In the genomic region with DNA sequence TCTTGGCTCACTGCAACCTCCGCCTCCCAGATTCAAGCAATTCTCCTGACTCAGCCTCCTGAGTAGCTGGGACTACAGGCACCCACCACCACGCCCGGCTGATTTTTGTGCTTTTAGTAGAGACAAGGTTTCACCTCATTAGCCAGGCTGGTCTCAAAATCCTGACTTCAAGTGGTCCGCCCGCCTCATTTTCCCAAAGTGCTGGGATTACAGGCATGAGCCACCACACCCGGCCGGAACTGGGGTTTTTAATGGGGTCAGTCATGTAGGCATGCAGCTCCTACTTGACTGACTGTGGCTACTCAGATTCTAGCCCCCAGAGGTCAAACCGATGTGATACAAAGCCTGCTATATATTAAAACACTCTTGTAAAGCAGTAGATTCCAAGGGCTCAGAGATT, we compare ENCODE assay signal across 27 cellular contexts.
DNase-seq lines count a peak whose midpoint lies in the region; ATAC-seq lines count a peak whose summit lies in the region.
"Had no signal": no experiment of that assay in that cellular context is flagged by ENCODE, and none has a peak within 500 bp of the region (broad histone marks: within the 10 kb centered on the region; RNA-seq: fewer than 3 reads in every experiment).

No MANE protein-coding gene starts in this region.

- no peak for ATAC-seq in Right ventricle myocardium inferior
- no peak for ATAC-seq in right cardiac atrium
- ATAC-seq: A549; CD8-positive, alpha-beta T cell had no signal

- H3K4me3 ChIP-seq in right cardiac atrium (ENCODE audit: low read length): no peak overlapping the region
- H3K4me3 ChIP-seq: A549; BLaER1; BLaER1 treated with 17β-estradiol and CSF1 and Interleukin-3, amounts not matched to agents 10 nM and 100 nM had no signal

- H3K27ac ChIP-seq in right cardiac atrium (ENCODE audit: low read length): no peak overlapping the region
- H3K27ac ChIP-seq: 22Rv1; A549; BLaER1; BLaER1 treated with 17β-estradiol and CSF1 and Interleukin-3, amounts not matched to agents 10 nM and 100 nM; C4-2B had no signal

- intact Hi-C loops in Right ventricle myocardium inferior (cut with DNase I): no loop called here
- intact Hi-C loops in right cardiac atrium (cut with DNase I): no loop called here

- no peaks in the 10 kb centered on the region for H3K9me3 ChIP-seq in right cardiac atrium (ENCODE audit: control insufficient read depth, low read length)
- H3K9me3 ChIP-seq: Caco-2 had no signal

- H3K27me3 ChIP-seq in right cardiac atrium (ENCODE audit: control insufficient read depth, insufficient read depth): no peaks in the 10 kb centered on the region
- H3K27me3 ChIP-seq: BE2C; BLaER1; BLaER1 treated with 17β-estradiol and CSF1 and Interleukin-3, amounts not matched to agents 10 nM and 100 nM had no signal

- no peaks in the 10 kb centered on the region for H3K4me1 ChIP-seq in right cardiac atrium (ENCODE audit: control insufficient read depth, insufficient read depth, low read length)
- H3K4me1 ChIP-seq: A549; BE2C; BLaER1; BLaER1 treated with 17β-estradiol and CSF1 and Interleukin-3, amounts not matched to agents 10 nM and 100 nM; Caco-2 had no signal

- peak; percentile 58 for DNase-seq in Right ventricle myocardium inferior (ENCODE audit: missing footprints)
- DNase-seq in right cardiac atrium: no peak
- DNase-seq: 8988T; ACHN; AML-193; BE2C; C1 segment of cervical spinal cord; Caco-2; Calu3; CD4-positive, alpha-beta memory T cell; CD4-positive, alpha-beta T cell; CD4-positive, CD25-positive, alpha-beta regulatory T cell; CD8-positive, alpha-beta memory T cell; CD8-positive, alpha-beta T cell; COR-L47; DMS 273 treated with DMSO at 0.1 percent for 48 hours; DMS153; DMS53; DMS79; DMS79 treated with DMSO at 0.1 percent for 48 hours; DND-41; EL had no signal

- WGBS in right cardiac atrium: 91% methylated on average over 8 of the region's 8 CpGs
